16 cellular contexts compared by ENCODE assay signal in the genomic region with DNA sequence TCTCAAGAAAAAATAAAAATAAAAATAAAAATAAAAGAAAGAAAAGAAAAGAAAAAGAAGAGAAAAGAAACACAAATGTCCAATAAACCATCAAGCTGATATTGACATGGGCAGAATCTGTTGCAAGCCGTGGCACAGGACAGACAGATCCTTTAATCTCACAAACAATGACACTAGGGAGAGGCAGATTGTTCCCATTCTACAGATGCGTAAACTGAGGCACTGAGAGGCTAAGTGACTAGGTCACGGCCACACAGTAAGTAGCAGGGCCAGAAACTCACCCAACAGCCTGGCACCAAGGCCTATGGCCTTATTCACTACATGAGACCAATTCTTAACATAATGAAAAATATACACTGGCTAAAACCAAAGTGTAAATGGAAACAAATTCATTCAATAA.
"Had no signal": no experiment of that assay in that cellular context is flagged by ENCODE, and none has a peak within 500 bp of the region (broad histone marks: within the 10 kb centered on the region; RNA-seq: fewer than 3 reads in every experiment).

No MANE protein-coding gene starts in this region.

- H3K36me3 ChIP-seq: esophagus squamous epithelium, left lung, neural progenitor cell, thoracic aorta, tibial nerve, vagina had no signal

- H3K4me3 ChIP-seq: left lung, tibial nerve had no signal

- H3K9ac ChIP-seq: neural progenitor cell, parathyroid adenoma had no signal

- H3K4me1 Mint-ChIP-seq: neural progenitor cell had no signal

- H3K79me2 ChIP-seq: parathyroid adenoma had no signal

- H3K4me1 ChIP-seq: neural progenitor cell, psoas muscle had no signal

- H3K36me3 Mint-ChIP-seq: naive thymus-derived CD4-positive, alpha-beta T cell; neural progenitor cell; stimulated activated naive B cell treated with anti-CD40 and anti-IgM and Interleukin-4, amounts not matched to agents 10 μg/mL and 1 μg/mL and 100 μg/mL, for 72 hours had no signal

- H3K9me3 ChIP-seq: esophagus squamous epithelium, left lung, psoas muscle, thoracic aorta, tibial nerve, vagina had no signal

- DNase-seq: cortex of kidney, esophagus squamous epithelium had no signal

- FAIRE-seq: endometrium, small intestine had no signal

- H3K27me3 ChIP-seq: vagina had no signal

- H3K27ac ChIP-seq: esophagus squamous epithelium, left lung, neural progenitor cell, parathyroid adenoma, psoas muscle, thoracic aorta, tibial nerve, vagina had no signal

- H3K4me3 Mint-ChIP-seq: nephron; neural progenitor cell; stimulated activated naive CD8-positive, alpha-beta T cell treated with anti-CD3 and anti-CD28 coated beads, Interleukin-15, Interleukin-2, amounts not matched to agents 100 ng/mL and 50 ng/mL, for 24 hours had no signal

- H3K27ac Mint-ChIP-seq: effector memory CD8-positive, alpha-beta T cell; naive thymus-derived CD4-positive, alpha-beta T cell; nephron; neural progenitor cell; stimulated activated naive B cell treated with anti-CD40 and anti-IgM and Interleukin-4, amounts not matched to agents 10 μg/mL and 1 μg/mL and 100 μg/mL, for 72 hours; stimulated activated naive CD8-positive, alpha-beta T cell treated with anti-CD3 and anti-CD28 coated beads, Interleukin-15, Interleukin-2, amounts not matched to agents 100 ng/mL and 50 ng/mL, for 24 hours had no signal
